ENCODE assay signal across 11 cellular contexts in genomic region chr2:132623096-132623839, GRCh38. TPM values are rescaled to one million over a fixed set of nuclear protein-coding genes. Genes with fewer than 3 reads are reported as not detected.
A peak's percentile ranks its signal among the peaks of the same experiment; 100 is the strongest.
DNase-seq lines count a peak whose midpoint lies in the region; ATAC-seq and TF ChIP-seq lines count a peak whose summit lies in the region.
"Had no signal": no experiment of that assay in that cellular context is flagged by ENCODE, and none has a peak within 500 bp of the region (broad histone marks: within the 10 kb centered on the region; RNA-seq: fewer than 3 reads in every experiment).

No MANE protein-coding gene starts in this region.

- H3K4me3 ChIP-seq in SJSA1 (no peak overlapping the region), endodermal cell (ENCODE audit: low read length) (no peak overlapping the region), skeletal muscle satellite cell (ENCODE audit: low read length) (peak overlapping the region; percentile 35)
- H3K4me3 ChIP-seq: adrenal gland had no signal

- no peaks in the 10 kb centered on the region for H3K9me3 Mint-ChIP-seq in endodermal cell

- peak overlapping the region; percentile 94 for H3K27ac ChIP-seq in SJSA1
- no peak overlapping the region for H3K27ac ChIP-seq in endodermal cell (ENCODE audit: low read depth, low read length)
- H3K27ac ChIP-seq: adrenal gland had no signal

- ATAC-seq in GM18517 (IDR thresholded peaks at IDR 0.05; ENCODE audit: unreplicated experiment): no peak

- H3K4me3 Mint-ChIP-seq in endodermal cell: no peak overlapping the region

- H3K27me3 Mint-ChIP-seq in endodermal cell (ENCODE audit: insufficient read depth): peaks cover 2% of the 10 kb centered on the region

- H3K36me3 ChIP-seq in SJSA1 (no peaks in the 10 kb centered on the region), endodermal cell (ENCODE audit: control insufficient read depth, insufficient read depth, low read length) (no peaks in the 10 kb centered on the region), skeletal muscle satellite cell (ENCODE audit: insufficient read depth, low read length) (no peaks in the 10 kb centered on the region)
- H3K36me3 ChIP-seq: adrenal gland had no signal

- H3K27me3 ChIP-seq in SJSA1 (replicated peaks) (no peaks in the 10 kb centered on the region), endodermal cell (ENCODE audit: control insufficient read depth, insufficient read depth, low read length, poor library complexity, severe bottlenecking) (no peaks in the 10 kb centered on the region), skeletal muscle satellite cell (ENCODE audit: control insufficient read depth, insufficient read depth, low read length) (no peaks in the 10 kb centered on the region)
- H3K27me3 ChIP-seq: adrenal gland had no signal

- no peak for TF ChIP-seq CTCF in endodermal cell (conservative IDR thresholded peaks at IDR 0.05)

- H3K36me3 Mint-ChIP-seq in endodermal cell (ENCODE audit: low read depth): peaks cover 3% of the 10 kb centered on the region

- H3K27ac Mint-ChIP-seq in endodermal cell: peak overlapping the region; percentile 55

- H3K9ac ChIP-seq in endodermal cell (ENCODE audit: extremely low read depth, low read length, poor library complexity, severe bottlenecking): no peak overlapping the region
- no peak overlapping the region for H3K9ac ChIP-seq in skeletal muscle satellite cell (ENCODE audit: low read depth, low read length)

- H3K4me1 Mint-ChIP-seq in endodermal cell: peaks cover 10% of the 10 kb centered on the region

- DNase-seq in GM04504 (ENCODE audit: low read depth) (peak; percentile 81), SJSA1 (ENCODE audit: low read depth in 1 of 2, low spot score in 2 of 2) (peak; percentile 72 to 82), endodermal cell (no peak), 8988T (no peak), midbrain (lab: John Stamatoyannopoulos, UW) (no peak)
- DNase-seq: activated CD8-positive, alpha-beta memory T cell treated with anti-CD3 and anti-CD28 coated beads, Interleukin-2, amount 50 U/mL, for 4 hours; Karpas-422; NCI-H345 had no signal

- 0 out of 2 replicates have a peak, but pooled peaks cover 2% of the 10 kb centered on the region for H3K9me3 ChIP-seq in SJSA1 (replicated peaks)
- peaks cover 5% of the 10 kb centered on the region for H3K9me3 ChIP-seq in endodermal cell (ENCODE audit: control insufficient read depth, low read length)
- no peaks in the 10 kb centered on the region for H3K9me3 ChIP-seq in skeletal muscle satellite cell (replicated peaks; ENCODE audit: low read length)
- H3K9me3 ChIP-seq: adrenal gland had no signal

- H3K4me2 ChIP-seq in skeletal muscle satellite cell (ENCODE audit: low read length): peak overlapping the region; percentile 66

- peaks cover 30% of the 10 kb centered on the region for H3K4me1 ChIP-seq in SJSA1 (replicated peaks)
- no peaks in the 10 kb centered on the region for H3K4me1 ChIP-seq in endodermal cell (ENCODE audit: control insufficient read depth, insufficient read depth, low read length)
- H3K4me1 ChIP-seq in skeletal muscle satellite cell (ENCODE audit: control insufficient read depth, insufficient read depth, low read length): peaks cover 12% of the 10 kb centered on the region
- H3K4me1 ChIP-seq: adrenal gland had no signal

- 91% methylated on average over 7 to 9 of the region's 9 CpGs for WGBS in endodermal cell (ENCODE audit: insufficient coverage in 1 of 2, insufficient read length in 1 of 2), 2 experiments

RNA-seq across cellular contexts. Expression of gene LYPD1, which starts 46.7 kb away (rescaled TPM):
- 75.9 and 91.4 TPM in 2 replicates for total RNA-seq in SJSA1 (2014; rRNA removed; shearing (Covaris generic))
- 1 to 10 TPM; 2.0 to 2.4 TPM for total RNA-seq in endodermal cell
- polyA plus RNA-seq in endodermal cell (2013, experiment 1 of 2): 39.1 TPM
- polyA plus RNA-seq in endodermal cell (2013, experiment 2 of 2): 41.6 TPM
- total RNA-seq in skeletal muscle satellite cell (2012; rRNA removed): not detected in 2 replicates

Comparison
In these comparisons a context has a peak if more than half of its experiments do, and no peak if none do; other contexts are left out.
1. DNase-seq: peak in GM04504 (single experiment) and SJSA1 (2 of 2); none in endodermal cell (single experiment), 8988T (single experiment) and midbrain (single experiment).
2. RNA of gene LYPD1, which starts 46.7 kb away (total RNA-seq): 75.9 to 91.4 TPM in SJSA1; 2.0 to 2.4 TPM in endodermal cell; every median in the first group is over 10 times any median in the second.